ENCODE assay signal across 10 cellular contexts in the genomic region with DNA sequence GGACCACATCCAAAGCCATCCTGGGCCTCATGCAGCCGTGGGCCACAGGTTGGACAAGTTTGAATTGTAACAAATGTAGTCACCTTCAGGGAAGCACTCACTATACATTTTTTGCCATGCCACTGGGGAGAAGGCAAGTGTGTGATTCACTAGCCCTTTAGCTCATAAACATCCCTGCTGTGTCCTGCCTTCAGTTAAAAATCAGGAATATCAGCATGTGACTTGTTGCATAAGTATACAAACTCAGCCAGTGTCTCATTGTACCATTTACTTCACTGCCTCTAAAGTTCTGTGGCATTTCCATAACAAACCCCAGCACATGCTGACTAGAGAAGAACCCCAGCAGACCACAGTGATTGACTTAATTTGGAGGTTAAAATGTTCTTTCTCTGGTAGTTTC.
A peak's percentile ranks its signal among the peaks of the same experiment; 100 is the strongest.
DNase-seq lines count a peak whose midpoint lies in the region; ATAC-seq, FAIRE-seq and TF ChIP-seq lines count a peak whose summit lies in the region.
"Had no signal": no experiment of that assay in that cellular context is flagged by ENCODE, and none has a peak within 500 bp of the region (broad histone marks: within the 10 kb centered on the region; RNA-seq: fewer than 3 reads in every experiment).

No MANE protein-coding gene starts in this region.

- H3K9me3 ChIP-seq in A549 = no peaks in the 10 kb centered on the region
- H3K9me3 ChIP-seq in IMR-90 (ENCODE audit: control insufficient read depth, insufficient read depth, low read length) = no peaks in the 10 kb centered on the region
- H3K9me3 ChIP-seq in SJCRH30 (replicated peaks) = no peaks in the 10 kb centered on the region

- ATAC-seq in A549 = peak; percentile 66 to 67; a peak in 4 of 6 replicates
- peak; percentile 92 for ATAC-seq in IMR-90 (ENCODE audit: low read depth)
- ATAC-seq: activated T-cell treated with anti-CD3 and anti-CD28 coated beads, Interleukin-2, amount 50 U/mL, for 4 hours had no signal

- no peak overlapping the region; the same call in 1 of the 2 replicates for H3K18ac ChIP-seq in IMR-90 (ENCODE audit: low read depth, low read length)

- no peak for TF ChIP-seq RAD21 in A549 (conservative IDR thresholded peaks at IDR 0.05 in 1 of 2, IDR thresholded peaks at IDR 0.05 in 1 of 2)
- TF ChIP-seq RAD21 in IMR-90 (IDR thresholded peaks at IDR 0.05; ENCODE audit: low read length) = no peak

- FAIRE-seq in A549 (lab: Jason Lieb, UNC) = no peak

- WGBS in A549 (ENCODE audit: missing lambda C conversion rate) = 30% methylated on average over 1 of the region's 1 CpG
- no CpG with 5 or more reads among the region's 1 CpG for WGBS in IMR-90 (ENCODE audit: extremely low coverage in 2 of 2, insufficient read length in 1 of 2), 2 experiments

- no peak overlapping the region for H3K23ac ChIP-seq in IMR-90 (ENCODE audit: low read depth, low read length)

- H2AK5ac ChIP-seq in IMR-90 (ENCODE audit: low read depth, low read length) = peak overlapping the region; percentile 13; the same call in 1 of the 2 replicates

- no peaks in the 10 kb centered on the region for H3K9me1 ChIP-seq in IMR-90 (ENCODE audit: insufficient read depth, low read length)

- peak overlapping the region; percentile 53; the same call in 1 of the 2 replicates for H2BK20ac ChIP-seq in IMR-90 (ENCODE audit: low read depth, low read length)

- H3K36me3 ChIP-seq in IMR-90 (ENCODE audit: control insufficient read depth, insufficient read depth, low read length) (no peaks in the 10 kb centered on the region), kidney epithelial cell (ENCODE audit: control insufficient read depth, insufficient read depth, low read length) (no peaks in the 10 kb centered on the region), SJCRH30 (no peaks in the 10 kb centered on the region)

- H2AK9ac ChIP-seq in IMR-90 (replicated peaks; ENCODE audit: low read depth, low read length, poor library complexity) = no peak overlapping the region

- no peaks in the 10 kb centered on the region for H4K20me1 ChIP-seq in IMR-90 (ENCODE audit: insufficient read depth, low read length)

- no peak overlapping the region; the same call in 2 of the 3 replicates for H2BK15ac ChIP-seq in IMR-90 (ENCODE audit: low read depth, low read length)

- H3K4me2 ChIP-seq in A549 (peak overlapping the region; percentile 39), IMR-90 (ENCODE audit: low read depth, low read length) (no peak overlapping the region)

- intact Hi-C loops in IMR-90 (cut with micrococcal nuclease) = loop anchor here (10.0 kb wide), 1 partner anchor 274 kb away; no protein-coding TSS in a partner anchor

- no peak overlapping the region for H3K9ac ChIP-seq in IMR-90 (ENCODE audit: low read depth, low read length)

- H3K56ac ChIP-seq in IMR-90 (ENCODE audit: extremely low read depth, insufficient read depth, low read length) = no peak overlapping the region

- H4K91ac ChIP-seq in IMR-90 (ENCODE audit: insufficient read depth, low read depth, low read length) = no peak overlapping the region; the same call in 1 of the 2 replicates

- H3K79me1 ChIP-seq in IMR-90 (ENCODE audit: low read depth in 1 of 2, low read length in 2 of 2) = no peaks in the 10 kb centered on the region

- TF ChIP-seq CTCF in A549 (IDR thresholded peaks at IDR 0.05) = no peak
- TF ChIP-seq CTCF in IMR-90 (conservative IDR thresholded peaks at IDR 0.05; ENCODE audit: low read depth, low read length) = no peak
- no peak for TF ChIP-seq CTCF in kidney epithelial cell (IDR thresholded peaks at IDR 0.05; ENCODE audit: insufficient read depth, low read length, poor library complexity, severe bottlenecking)

- H2AFZ ChIP-seq in IMR-90 (replicated peaks; ENCODE audit: low read length, poor library complexity) = peak overlapping the region; percentile 34

- no peak overlapping the region for H3K14ac ChIP-seq in IMR-90 (replicated peaks; ENCODE audit: low read depth, low read length)

- in situ Hi-C loops in IMR-90 (cut with MboI; ENCODE audit: low sequenced_read_pairs) = no loop called here

- dilution Hi-C loops in IMR-90 (cut with HindIII; ENCODE audit: low sequenced_read_pairs, unreplicated experiment) = no loop called here

- H3K27ac ChIP-seq in A549 (peak overlapping the region; percentile 28 to 68), IMR-90 (ENCODE audit: insufficient read depth, low read length) (peak overlapping the region; percentile 36; the same call in 1 of the 2 replicates), SJCRH30 (no peak overlapping the region)

- POLR2A ChIA-PET in A549 (lab: Yijun Ruan, JAX) = interaction anchor here (1.4 kb wide), 1 partner anchor 44 kb away, joined by 6 read pairs; no protein-coding TSS in a partner anchor
- POLR2A ChIA-PET in IMR-90 (lab: Charles Lee; ENCODE audit: unreplicated experiment) = no interaction called here

- H2BK120ac ChIP-seq in IMR-90 (ENCODE audit: low read depth, low read length) = no peak overlapping the region

- H3K4me1 ChIP-seq in A549 (peaks cover 53% of the 10 kb centered on the region), IMR-90 (ENCODE audit: control insufficient read depth, insufficient read depth, low read length) (peaks cover 7% of the 10 kb centered on the region), SJCRH30 (no peaks in the 10 kb centered on the region)

- H3K4ac ChIP-seq in IMR-90 (ENCODE audit: low read depth, low read length) = peak overlapping the region; percentile 26

- TF ChIP-seq EP300 in A549 (IDR thresholded peaks at IDR 0.05) = 0 out of 5 replicates have a peak, but pooled peaks of 1 of the 2 experiments have one; percentile 11

- H4K8ac ChIP-seq in IMR-90 (ENCODE audit: low read depth in 2 of 2, low read length in 2 of 2) = no peak overlapping the region; a peak in 1 of 4 replicates

- TF ChIP-seq POLR2A in A549 (IDR thresholded peaks at IDR 0.05; ENCODE audit: low read length) (no peak), IMR-90 (IDR thresholded peaks at IDR 0.05; ENCODE audit: low read depth, low read length) (no peak)

- CTCF ChIA-PET in A549 (lab: Yijun Ruan, JAX) = interaction anchor here (0.6 kb wide), 1 partner anchor 561 kb away, joined by 3 read pairs; no protein-coding TSS in a partner anchor
- CTCF ChIA-PET in IMR-90 (lab: Yijun Ruan, JAX) = interaction anchor here (0.6 to 1.0 kb wide), 2 partner anchors 9 to 11 kb away, joined by 3 to 4 read pairs; no protein-coding TSS in a partner anchor

- H3K4me3 ChIP-seq in A549 = no peak overlapping the region
- H3K4me3 ChIP-seq in IMR-90 (ENCODE audit: insufficient read depth, low read depth, low read length) = no peak overlapping the region
- H3K4me3 ChIP-seq in kidney epithelial cell (ENCODE audit: low read depth, low read length) = no peak overlapping the region
- H3K4me3 ChIP-seq in SJCRH30 = no peak overlapping the region

- H4K5ac ChIP-seq in IMR-90 (ENCODE audit: low read depth, low read length) = no peak overlapping the region

- DNase-seq in A549 (ENCODE audit: low read depth in 1 of 2, low spot score in 1 of 2) (peak in 1 of 2 experiments; percentile 40), IMR-90 (peak; percentile 82), dedifferentiated amniotic fluid mesenchymal stem cell (ENCODE audit: extremely low spot score) (peak; percentile 29), kidney epithelial cell (ENCODE audit: low read depth) (peak; percentile 41), hippocampal formation (lab: John Stamatoyannopoulos, UW) (no peak), SJCRH30 (no peak), SK-N-DZ (ENCODE audit: low spot score) (no peak)
- DNase-seq in stimulated activated CD4-positive, alpha-beta T cell treated with anti-CD3 and anti-CD28 coated beads, Interleukin-2, amount 100 ng/mL, for 24 hours = no peak
- DNase-seq: activated T-cell treated with anti-CD3 and anti-CD28 coated beads, Interleukin-2, amount 50 U/mL, for 4 hours; glutamatergic neuron had no signal

- BruUV-seq in IMR-90 (replicated peaks; lab: Mats Ljungman, UMichigan) = no TSS peak

- H3K27me3 ChIP-seq in IMR-90 (ENCODE audit: control insufficient read depth, insufficient read depth, low read length) (no peaks in the 10 kb centered on the region), kidney epithelial cell (ENCODE audit: control insufficient read depth, insufficient read depth, low read length) (no peaks in the 10 kb centered on the region), SJCRH30 (no peaks in the 10 kb centered on the region)

- H2BK5ac ChIP-seq in IMR-90 (ENCODE audit: low read depth, low read length, poor library complexity, severe bottlenecking) = peak overlapping the region; percentile 27

TF ChIP-seq in A549, 52 proteins besides CTCF, POLR2A, EP300 and RAD21 (continues in another document):
- TF ChIP-seq, protein P1, sequence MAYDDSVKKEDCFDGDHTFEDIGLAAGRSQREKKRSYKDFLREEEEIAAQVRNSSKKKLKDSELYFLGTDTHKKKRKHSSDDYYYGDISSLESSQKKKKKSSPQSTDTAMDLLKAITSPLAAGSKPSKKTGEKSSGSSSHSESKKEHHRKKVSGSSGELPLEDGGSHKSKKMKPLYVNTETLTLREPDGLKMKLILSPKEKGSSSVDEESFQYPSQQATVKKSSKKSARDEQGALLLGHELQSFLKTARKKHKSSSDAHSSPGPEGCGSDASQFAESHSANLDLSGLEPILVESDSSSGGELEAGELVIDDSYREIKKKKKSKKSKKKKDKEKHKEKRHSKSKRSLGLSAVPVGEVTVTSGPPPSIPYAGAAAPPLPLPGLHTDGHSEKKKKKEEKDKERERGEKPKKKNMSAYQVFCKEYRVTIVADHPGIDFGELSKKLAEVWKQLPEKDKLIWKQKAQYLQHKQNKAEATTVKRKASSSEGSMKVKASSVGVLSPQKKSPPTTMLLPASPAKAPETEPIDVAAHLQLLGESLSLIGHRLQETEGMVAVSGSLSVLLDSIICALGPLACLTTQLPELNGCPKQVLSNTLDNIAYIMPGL (CRISPR knock-in tag; IDR thresholded peaks at IDR 0.05; ENCODE audit: borderline replicate concordance) = no peak

TF ChIP-seq in IMR-90, 13 proteins besides CTCF, POLR2A, EP300 and RAD21 (continues in another document):
- TF ChIP-seq MXI1 (IDR thresholded peaks at IDR 0.05; ENCODE audit: borderline replicate concordance, low read depth, low read length) = no peak
- TF ChIP-seq, protein P2, sequence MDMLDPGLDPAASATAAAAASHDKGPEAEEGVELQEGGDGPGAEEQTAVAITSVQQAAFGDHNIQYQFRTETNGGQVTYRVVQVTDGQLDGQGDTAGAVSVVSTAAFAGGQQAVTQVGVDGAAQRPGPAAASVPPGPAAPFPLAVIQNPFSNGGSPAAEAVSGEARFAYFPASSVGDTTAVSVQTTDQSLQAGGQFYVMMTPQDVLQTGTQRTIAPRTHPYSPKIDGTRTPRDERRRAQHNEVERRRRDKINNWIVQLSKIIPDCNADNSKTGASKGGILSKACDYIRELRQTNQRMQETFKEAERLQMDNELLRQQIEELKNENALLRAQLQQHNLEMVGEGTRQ (IDR thresholded peaks at IDR 0.05; ENCODE audit: low read depth, low read length) = peak; percentile 73
- TF ChIP-seq RCOR1 (IDR thresholded peaks at IDR 0.05; ENCODE audit: insufficient replicate concordance, low read length) = peak; percentile 45
- TF ChIP-seq FOS (IDR thresholded peaks at IDR 0.05; ENCODE audit: low read depth, low read length) = 0 out of 2 replicates have a peak, but pooled peaks have one; percentile 6
- peak; percentile 67; the same call in 1 of the 2 replicates for TF ChIP-seq CEBPB (IDR thresholded peaks at IDR 0.05; ENCODE audit: low read depth, low read length)

Comparison
In these comparisons a context has a peak if more than half of its experiments do, and no peak if none do; other contexts are left out.
1. DNase-seq: peak in IMR-90 (single experiment), dedifferentiated amniotic fluid mesenchymal stem cell (single experiment) and kidney epithelial cell (single experiment); none in stimulated activated CD4-positive, alpha-beta T cell treated with anti-CD3 and anti-CD28 coated beads, Interleukin-2, amount 100 ng/mL, for 24 hours (0 of 2), hippocampal formation (0 of 2), SJCRH30 (0 of 2) and SK-N-DZ (single experiment).